Comparison of ENCODE assay signal across 16 cellular contexts in the genomic region with DNA sequence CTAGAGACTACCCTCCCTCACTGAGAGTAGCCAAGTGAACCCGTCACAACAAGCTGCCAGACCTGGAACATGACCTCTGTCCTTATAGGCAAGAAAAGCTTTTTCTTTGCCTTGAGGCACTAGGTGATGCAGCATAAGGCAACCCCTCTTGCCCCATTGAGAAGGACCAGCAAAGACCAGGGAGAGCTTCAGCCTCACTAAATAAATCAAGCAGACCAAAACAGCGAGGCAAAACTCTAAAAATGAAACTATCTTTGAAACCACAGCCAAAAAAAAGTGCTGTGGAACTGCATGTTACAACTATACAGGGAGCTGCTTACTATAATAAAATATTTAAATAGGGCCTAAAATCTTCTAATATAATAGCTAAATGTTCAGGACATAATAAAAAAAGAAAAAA.
"Had no signal": no experiment of that assay in that cellular context is flagged by ENCODE, and none has a peak within 500 bp of the region (broad histone marks: within the 10 kb centered on the region; RNA-seq: fewer than 3 reads in every experiment).

No MANE protein-coding gene starts in this region.

- H3K27ac Mint-ChIP-seq: activated CD8-positive, alpha-beta T cell treated with anti-CD3 and anti-CD28 coated beads, Interleukin-2, amount 10 ng/mL, durations not matched to agents 7 days and 5 days; activated naive CD4-positive, alpha-beta T cell treated with anti-CD3 and anti-CD28 coated beads for 36 hours; nephron progenitor cell; stimulated activated naive CD8-positive, alpha-beta T cell treated with anti-CD3 and anti-CD28 coated beads, Interleukin-15, amount 100 ng/mL, for 72 hours; WTC11 had no signal

- FAIRE-seq: astrocyte, colon had no signal

- H3K4me3 Mint-ChIP-seq: activated CD8-positive, alpha-beta T cell treated with anti-CD3 and anti-CD28 coated beads, Interleukin-2, amount 10 ng/mL, durations not matched to agents 7 days and 5 days; activated naive CD4-positive, alpha-beta T cell treated with anti-CD3 and anti-CD28 coated beads for 36 hours; nephron progenitor cell; stimulated activated naive CD8-positive, alpha-beta T cell treated with anti-CD3 and anti-CD28 coated beads, Interleukin-15, amount 100 ng/mL, for 72 hours; WTC11 had no signal

- H3K27me3 Mint-ChIP-seq: stimulated activated naive CD8-positive, alpha-beta T cell treated with anti-CD3 and anti-CD28 coated beads, Interleukin-15, amount 100 ng/mL, for 72 hours had no signal

- H3K36me3 ChIP-seq: cardiac muscle cell had no signal

- H3K9me3 ChIP-seq: psoas muscle, testis had no signal

- H3K27me3 ChIP-seq: cardiac muscle cell, testis had no signal

- H3K4me1 ChIP-seq: psoas muscle, testis had no signal

- H3K4me3 ChIP-seq: cardiac muscle cell, psoas muscle, testis had no signal

- H3K4me1 Mint-ChIP-seq: nephron progenitor cell; stimulated activated naive CD8-positive, alpha-beta T cell treated with anti-CD3 and anti-CD28 coated beads, Interleukin-15, amount 100 ng/mL, for 72 hours had no signal

- H3K27ac ChIP-seq: cardiac muscle cell, psoas muscle, testis had no signal

- H3K9me3 Mint-ChIP-seq: nephron progenitor cell had no signal

- H3K36me3 Mint-ChIP-seq: WTC11 had no signal

- ATAC-seq: activated CD8-positive, alpha-beta T cell treated with anti-CD3 and anti-CD28 coated beads, Interleukin-2, amount 10 ng/mL, durations not matched to agents 7 days and 5 days; left ventricle myocardium superior; psoas muscle; sciatic nerve; stimulated activated naive CD8-positive, alpha-beta T cell treated with anti-CD3 and anti-CD28 coated beads, Interleukin-15, amount 100 ng/mL, for 72 hours; WTC11 had no signal

- DNase-seq: activated CD4-positive, alpha-beta T cell treated with anti-CD3 and anti-CD28 coated beads for 48 hours; activated CD8-positive, alpha-beta memory T cell treated with anti-CD3 and anti-CD28 coated beads, Interleukin-2, amount 50 U/mL, for 48 hours; activated CD8-positive, alpha-beta T cell treated with anti-CD3 and anti-CD28 coated beads, Interleukin-2, amount 10 ng/mL, durations not matched to agents 7 days and 5 days; activated naive CD4-positive, alpha-beta T cell treated with anti-CD3 and anti-CD28 coated beads for 36 hours; effector CD8-positive, alpha-beta T cell; left ventricle myocardium superior; nephron progenitor cell; psoas muscle; stimulated activated naive CD8-positive, alpha-beta T cell treated with anti-CD3 and anti-CD28 coated beads, Interleukin-15, amount 100 ng/mL, for 72 hours; T-helper 1 cell; testis had no signal
